In the genomic region with DNA sequence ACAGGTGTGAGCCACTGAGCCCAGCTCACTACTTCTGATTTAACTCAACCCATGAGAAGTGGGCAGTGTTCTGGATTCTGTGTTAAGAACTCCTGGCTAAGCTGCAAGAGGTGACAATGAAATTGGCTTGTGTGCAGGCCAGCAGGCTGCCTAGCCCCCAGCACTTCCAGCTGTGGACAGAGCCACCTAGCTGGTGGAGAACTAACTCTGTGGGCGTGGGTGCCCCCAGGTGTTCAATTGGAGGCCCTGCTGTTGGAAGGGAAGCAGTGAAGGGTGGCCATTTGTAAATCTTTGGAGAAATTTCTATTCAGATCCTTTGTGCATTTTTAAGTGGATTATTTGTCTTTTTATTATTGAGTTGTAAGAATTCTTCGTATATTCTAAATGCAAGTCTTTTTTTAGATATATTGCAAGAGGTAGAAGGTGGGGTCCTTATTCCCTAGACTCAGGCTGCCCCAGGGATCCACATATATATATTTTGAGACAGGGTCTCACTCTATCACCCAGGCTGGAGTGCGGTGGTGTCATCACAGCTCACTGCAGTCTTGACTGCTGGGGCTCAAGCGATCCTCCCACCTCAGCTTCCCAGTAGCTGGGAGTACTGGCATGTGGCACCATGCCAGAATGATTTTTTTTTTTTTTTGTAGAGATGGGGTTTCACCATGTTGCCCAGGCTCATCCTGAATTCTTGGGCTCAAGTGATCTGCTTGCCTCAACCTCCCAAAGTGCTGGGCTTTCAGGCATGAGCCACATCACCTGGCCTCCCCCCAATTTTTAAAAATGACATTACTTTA, we compare ENCODE assay signal across 8 cellular contexts. TPM values are rescaled to one million over a fixed set of nuclear protein-coding genes. Genes with fewer than 3 reads are reported as not detected.
DNase-seq lines count a peak whose midpoint lies in the region; ATAC-seq and TF ChIP-seq lines count a peak whose summit lies in the region.

No MANE protein-coding gene starts in this region.

- intact Hi-C loops in tibial artery (cut with DNase I; ENCODE audit: low total_unique reads), result no loop called here

- H3K27ac ChIP-seq in osteoblast (ENCODE audit: low read depth, low read length) (no peak overlapping the region), tibial artery (no peak overlapping the region)

- peak; percentile 79 for TF ChIP-seq RAD21 in Ishikawa (IDR thresholded peaks at IDR 0.05; ENCODE audit: low read depth)

- no peaks in the 10 kb centered on the region for H4K20me1 ChIP-seq in osteoblast (ENCODE audit: insufficient read depth, low read length)

- peaks cover 17% of the 10 kb centered on the region for H3K27me3 ChIP-seq in osteoblast (ENCODE audit: insufficient read depth, low read length)
- peaks cover 0 to 14% of the 10 kb centered on the region in 2 donors for H3K27me3 ChIP-seq in tibial artery

- no peak for TF ChIP-seq EP300 in Ishikawa (IDR thresholded peaks at IDR 0.05; ENCODE audit: borderline replicate concordance)

- no peak overlapping the region for H2AFZ ChIP-seq in osteoblast (ENCODE audit: low read length)

- TF ChIP-seq CTCF in osteoblast (IDR thresholded peaks at IDR 0.05; ENCODE audit: extremely low read depth, low read depth, low read length) (peak; percentile 9), tibial artery (IDR thresholded peaks at IDR 0.05) (no peak)

- H3K4me3 ChIP-seq in osteoblast (ENCODE audit: insufficient read depth, low read length), result no peak overlapping the region
- H3K4me3 ChIP-seq in tibial artery, result no peak overlapping the region

- DNase-seq in ELF-1 (ENCODE audit: low read depth, low spot score) (peak; percentile 79), SHP77 (lab: John Stamatoyannopoulos, UW) (peak; percentile 52 to 73), cerebellar cortex (ENCODE audit: low spot score) (peak; percentile 43), osteoblast (ENCODE audit: insufficient read length, low spot score, missing footprints) (no peak), tibial artery (no peak)
- DNase-seq in stimulated activated naive CD4-positive, alpha-beta T cell treated with Interleukin-2 at 50 U/mL for 16 hours (lab: John Stamatoyannopoulos, UW), result no peak

- H3K9me3 ChIP-seq in osteoblast (ENCODE audit: low read depth, low read length), result no peaks in the 10 kb centered on the region
- no peaks in the 10 kb centered on the region for H3K9me3 ChIP-seq in tibial artery

- ATAC-seq in HG03045 (IDR thresholded peaks at IDR 0.05; ENCODE audit: unreplicated experiment), result no peak

- H3K4me2 ChIP-seq in osteoblast (ENCODE audit: insufficient read depth, low read length), result no peak overlapping the region

- H3K79me2 ChIP-seq in osteoblast (ENCODE audit: insufficient read depth, low read length), result no peaks in the 10 kb centered on the region

- H3K36me3 ChIP-seq in osteoblast (ENCODE audit: insufficient read depth, low read length), result no peaks in the 10 kb centered on the region
- H3K36me3 ChIP-seq in tibial artery, result no peaks in the 10 kb centered on the region

- H3K4me1 ChIP-seq in osteoblast (ENCODE audit: insufficient read depth, low read length), result no peaks in the 10 kb centered on the region
- no peaks in the 10 kb centered on the region for H3K4me1 ChIP-seq in tibial artery

TF ChIP-seq in Ishikawa, 13 proteins besides CTCF, POLR2A, EP300 and RAD21:
- no peak for TF ChIP-seq TEAD4 (IDR thresholded peaks at IDR 0.05)
- TF ChIP-seq NFIC (IDR thresholded peaks at IDR 0.05), result peak; percentile 49
- no peak for TF ChIP-seq ZBTB7A (IDR thresholded peaks at IDR 0.05; ENCODE audit: low read depth)
- TF ChIP-seq FOXM1 (IDR thresholded peaks at IDR 0.05; ENCODE audit: borderline replicate concordance, low read depth), result no peak
- peak; percentile 21; the same call in 1 of the 2 replicates for TF ChIP-seq TCF12 (IDR thresholded peaks at IDR 0.05; ENCODE audit: low read depth)
- TF ChIP-seq, protein P1, sequence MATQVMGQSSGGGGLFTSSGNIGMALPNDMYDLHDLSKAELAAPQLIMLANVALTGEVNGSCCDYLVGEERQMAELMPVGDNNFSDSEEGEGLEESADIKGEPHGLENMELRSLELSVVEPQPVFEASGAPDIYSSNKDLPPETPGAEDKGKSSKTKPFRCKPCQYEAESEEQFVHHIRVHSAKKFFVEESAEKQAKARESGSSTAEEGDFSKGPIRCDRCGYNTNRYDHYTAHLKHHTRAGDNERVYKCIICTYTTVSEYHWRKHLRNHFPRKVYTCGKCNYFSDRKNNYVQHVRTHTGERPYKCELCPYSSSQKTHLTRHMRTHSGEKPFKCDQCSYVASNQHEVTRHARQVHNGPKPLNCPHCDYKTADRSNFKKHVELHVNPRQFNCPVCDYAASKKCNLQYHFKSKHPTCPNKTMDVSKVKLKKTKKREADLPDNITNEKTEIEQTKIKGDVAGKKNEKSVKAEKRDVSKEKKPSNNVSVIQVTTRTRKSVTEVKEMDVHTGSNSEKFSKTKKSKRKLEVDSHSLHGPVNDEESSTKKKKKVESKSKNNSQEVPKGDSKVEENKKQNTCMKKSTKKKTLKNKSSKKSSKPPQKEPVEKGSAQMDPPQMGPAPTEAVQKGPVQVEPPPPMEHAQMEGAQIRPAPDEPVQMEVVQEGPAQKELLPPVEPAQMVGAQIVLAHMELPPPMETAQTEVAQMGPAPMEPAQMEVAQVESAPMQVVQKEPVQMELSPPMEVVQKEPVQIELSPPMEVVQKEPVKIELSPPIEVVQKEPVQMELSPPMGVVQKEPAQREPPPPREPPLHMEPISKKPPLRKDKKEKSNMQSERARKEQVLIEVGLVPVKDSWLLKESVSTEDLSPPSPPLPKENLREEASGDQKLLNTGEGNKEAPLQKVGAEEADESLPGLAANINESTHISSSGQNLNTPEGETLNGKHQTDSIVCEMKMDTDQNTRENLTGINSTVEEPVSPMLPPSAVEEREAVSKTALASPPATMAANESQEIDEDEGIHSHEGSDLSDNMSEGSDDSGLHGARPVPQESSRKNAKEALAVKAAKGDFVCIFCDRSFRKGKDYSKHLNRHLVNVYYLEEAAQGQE (IDR thresholded peaks at IDR 0.05; ENCODE audit: low read depth), result peak; percentile 87
TF ChIP-seq in Ishikawa: peak in this region for 3.

RNA-seq across cellular contexts. Expression of a gene that starts 7.2 kb away (rescaled TPM):
- 0.88 and 1.8 TPM in 2 replicates for total RNA-seq in osteoblast

RNA-seq across cellular contexts. Expression of a gene that starts 31.6 kb away (rescaled TPM):
- total RNA-seq in osteoblast, result 6.2 and 6.9 TPM in 2 replicates

RNA-seq across cellular contexts. Expression of a gene that starts 35.2 kb away (rescaled TPM):
- 5.6 and 6.5 TPM in 2 replicates for total RNA-seq in osteoblast

RNA-seq across cellular contexts. Expression of a gene that starts 50.3 kb away (rescaled TPM):
- total RNA-seq in osteoblast, result 27.1 and 38.9 TPM in 2 replicates

Comparison
In these comparisons a context has a peak if more than half of its experiments do, and no peak if none do; other contexts are left out.
1. DNase-seq: peak in ELF-1 (single experiment), SHP77 (2 of 2) and cerebellar cortex (single experiment); none in osteoblast (single experiment), tibial artery (0 of 2) and stimulated activated naive CD4-positive, alpha-beta T cell treated with Interleukin-2 at 50 U/mL for 16 hours (single experiment).